ENCODE assay signal across 9 cellular contexts in the genomic region with DNA sequence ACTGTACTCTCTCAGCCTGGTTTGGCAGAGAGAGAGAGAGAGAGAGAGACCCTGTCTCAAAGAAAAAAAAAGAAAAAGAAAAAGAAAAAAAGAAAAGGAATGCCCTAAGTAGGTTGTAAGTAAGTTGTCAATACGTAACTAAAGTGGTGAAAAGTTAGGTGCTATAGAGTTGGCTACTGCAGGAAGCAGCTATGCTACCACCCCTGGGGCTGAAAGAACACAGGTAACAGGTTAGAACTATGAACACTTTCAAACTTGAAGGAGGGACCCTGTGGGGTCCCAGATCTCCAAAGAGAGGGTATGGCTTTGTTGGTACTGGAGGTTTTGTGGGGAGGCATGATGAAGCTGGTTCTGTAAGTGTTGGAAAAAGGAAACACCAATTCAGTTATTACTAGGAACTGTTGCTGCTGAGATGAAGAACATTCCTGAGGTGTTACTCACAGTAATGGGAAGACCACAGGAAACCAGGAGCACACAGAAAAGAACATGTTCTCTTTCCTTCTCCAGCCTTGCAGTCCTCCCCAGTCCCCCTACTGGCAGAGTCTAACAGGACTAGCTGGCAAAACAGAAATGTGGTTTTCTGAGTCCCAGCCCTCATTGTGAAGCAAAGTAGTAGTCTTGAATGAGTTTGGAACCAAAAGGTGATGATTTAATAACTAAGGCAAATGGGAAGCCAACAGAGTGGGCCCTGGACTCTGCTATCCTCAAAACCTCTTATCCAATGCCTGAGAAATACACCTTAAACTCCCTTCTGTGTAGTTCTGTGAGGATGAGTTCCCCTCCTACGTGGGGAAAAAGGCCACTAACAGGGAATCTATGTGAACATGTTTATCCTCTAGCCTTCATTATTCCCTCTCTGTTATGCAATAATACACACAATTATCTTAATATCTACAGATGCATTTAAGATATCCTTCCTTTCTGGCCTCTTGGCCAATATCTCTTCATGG.
DNase-seq lines count a peak whose midpoint lies in the region; ATAC-seq and TF ChIP-seq lines count a peak whose summit lies in the region.
"Had no signal": no experiment of that assay in that cellular context is flagged by ENCODE, and none has a peak within 500 bp of the region (broad histone marks: within the 10 kb centered on the region; RNA-seq: fewer than 3 reads in every experiment).

No MANE protein-coding gene starts in this region.

- H3K4me1 Mint-ChIP-seq in HFFc6 (ENCODE audit: low read depth), result peaks cover 35% of the 10 kb centered on the region
- no peaks in the 10 kb centered on the region for H3K4me1 Mint-ChIP-seq in activated CD4-positive, alpha-beta T cell treated with anti-CD3 and anti-CD28 coated beads, Interleukin-2, amount 10 ng/mL, durations not matched to agents 24 days and 14 days
- no peaks in the 10 kb centered on the region for H3K4me1 Mint-ChIP-seq in naive thymus-derived CD4-positive, alpha-beta T cell

- no peaks in the 10 kb centered on the region for H3K36me3 ChIP-seq in WERI-Rb-1
- H3K36me3 ChIP-seq in naive thymus-derived CD4-positive, alpha-beta T cell (ENCODE audit: control insufficient read depth in 2 of 3, insufficient read depth in 3 of 3, low read length in 3 of 3), result no peaks in the 10 kb centered on the region

- H3K27me3 Mint-ChIP-seq in HFFc6 (ENCODE audit: insufficient read depth), result no peaks in the 10 kb centered on the region; the same call in 1 of the 2 replicates
- peaks cover 1% of the 10 kb centered on the region for H3K27me3 Mint-ChIP-seq in activated CD4-positive, alpha-beta T cell treated with anti-CD3 and anti-CD28 coated beads, Interleukin-2, amount 10 ng/mL, durations not matched to agents 24 days and 14 days
- H3K27me3 Mint-ChIP-seq in naive thymus-derived CD4-positive, alpha-beta T cell, result peaks cover 0 to 14% (median 11%) of the 10 kb centered on the region in 5 donors

- peaks cover 14% of the 10 kb centered on the region for H3K9me3 ChIP-seq in WERI-Rb-1 (ENCODE audit: severe bottlenecking)
- no peaks in the 10 kb centered on the region for H3K9me3 ChIP-seq in naive thymus-derived CD4-positive, alpha-beta T cell (ENCODE audit: control insufficient read depth in 2 of 3, low read length in 3 of 3)

- peak overlapping the region; percentile 77 for H3K4me3 Mint-ChIP-seq in HFFc6
- H3K4me3 Mint-ChIP-seq in activated CD4-positive, alpha-beta T cell treated with anti-CD3 and anti-CD28 coated beads, Interleukin-2, amount 10 ng/mL, durations not matched to agents 24 days and 14 days, result no peak overlapping the region
- H3K4me3 Mint-ChIP-seq in naive thymus-derived CD4-positive, alpha-beta T cell, result no peak overlapping the region

- POLR2A ChIA-PET in naive thymus-derived CD4-positive, alpha-beta T cell (lab: Charles Lee), result no interaction called here

- H3K36me3 Mint-ChIP-seq in HFFc6 (ENCODE audit: low read depth), result peaks cover 35% of the 10 kb centered on the region
- no peaks in the 10 kb centered on the region for H3K36me3 Mint-ChIP-seq in activated CD4-positive, alpha-beta T cell treated with anti-CD3 and anti-CD28 coated beads, Interleukin-2, amount 10 ng/mL, durations not matched to agents 24 days and 14 days (ENCODE audit: low read depth)
- H3K36me3 Mint-ChIP-seq in naive thymus-derived CD4-positive, alpha-beta T cell, result no peaks in the 10 kb centered on the region
- H3K36me3 Mint-ChIP-seq: activated naive CD4-positive, alpha-beta T cell treated with anti-CD3 and anti-CD28 coated beads, Interleukin-2, amount 50 U/mL, for 72 hours had no signal

- no peaks in the 10 kb centered on the region for H3K4me1 ChIP-seq in naive thymus-derived CD4-positive, alpha-beta T cell (ENCODE audit: control insufficient read depth in 2 of 2, insufficient read depth in 2 of 2, low read length in 2 of 2)

- H3K27ac ChIP-seq in WERI-Rb-1, result peak overlapping the region; percentile 64
- H3K27ac ChIP-seq in naive thymus-derived CD4-positive, alpha-beta T cell (ENCODE audit: low read depth, low read length), result no peak overlapping the region

- TF ChIP-seq CTCF in AG09319 (IDR thresholded peaks at IDR 0.05; ENCODE audit: low read depth, low read length) (peak; percentile 63), HFFc6 (IDR thresholded peaks at IDR 0.05) (peak; percentile 84), WERI-Rb-1 (IDR thresholded peaks at IDR 0.05; ENCODE audit: low read depth, low read length) (peak; percentile 51)

- H3K9me3 Mint-ChIP-seq in HFFc6, result peaks cover 23% of the 10 kb centered on the region; the same call in 1 of the 2 replicates
- no peaks in the 10 kb centered on the region for H3K9me3 Mint-ChIP-seq in activated CD4-positive, alpha-beta T cell treated with anti-CD3 and anti-CD28 coated beads, Interleukin-2, amount 10 ng/mL, durations not matched to agents 24 days and 14 days
- peaks cover 0 to 6% (median 0%) of the 10 kb centered on the region in 11 donors for H3K9me3 Mint-ChIP-seq in naive thymus-derived CD4-positive, alpha-beta T cell
- H3K9me3 Mint-ChIP-seq: activated naive CD4-positive, alpha-beta T cell treated with anti-CD3 and anti-CD28 coated beads, Interleukin-2, amount 50 U/mL, for 72 hours had no signal

- no peak overlapping the region for H3K4me3 ChIP-seq in WERI-Rb-1 (ENCODE audit: low read depth, low read length)
- H3K4me3 ChIP-seq in naive thymus-derived CD4-positive, alpha-beta T cell (ENCODE audit: low read length), result no peak overlapping the region

- ATAC-seq in GM18907 (IDR thresholded peaks at IDR 0.05; ENCODE audit: unreplicated experiment), result no peak
- no peak for ATAC-seq in HG02840 (IDR thresholded peaks at IDR 0.05; ENCODE audit: low FRiP score, unreplicated experiment)
- ATAC-seq in naive thymus-derived CD4-positive, alpha-beta T cell, result no peak
- ATAC-seq: activated naive CD4-positive, alpha-beta T cell treated with anti-CD3 and anti-CD28 coated beads, Interleukin-2, amount 50 U/mL, for 72 hours had no signal

- intact Hi-C loops in activated CD4-positive, alpha-beta T cell treated with anti-CD3 and anti-CD28 coated beads, Interleukin-2, amount 10 ng/mL, durations not matched to agents 24 days and 14 days (cut with micrococcal nuclease), result loop anchor here (10.0 kb wide), 1 partner anchor 405 kb away; no protein-coding TSS in a partner anchor
- intact Hi-C loops in naive thymus-derived CD4-positive, alpha-beta T cell (cut with micrococcal nuclease), result loop anchor here (10.0 kb wide), 2 partner anchors 405 to 505 kb away; a partner anchor contains a TSS

- DNase-seq in AG09319 (ENCODE audit: extremely low read depth, low read depth) (peak; percentile 52), HFFc6 (peak; percentile 94), WERI-Rb-1 (peak; percentile 32), iPS-NIHi7 (ENCODE audit: extremely low spot score) (peak; percentile 72)
- no peak for DNase-seq in activated CD4-positive, alpha-beta T cell treated with anti-CD3 and anti-CD28 coated beads, Interleukin-2, amount 10 ng/mL, durations not matched to agents 24 days and 14 days
- DNase-seq in naive thymus-derived CD4-positive, alpha-beta T cell, result no peak

- no peaks in the 10 kb centered on the region for H3K27me3 ChIP-seq in WERI-Rb-1 (ENCODE audit: insufficient read depth, low read depth, severe bottlenecking)
- H3K27me3 ChIP-seq in naive thymus-derived CD4-positive, alpha-beta T cell (ENCODE audit: control insufficient read depth in 2 of 2, insufficient read depth in 2 of 2, low read length in 2 of 2), result no peaks in the 10 kb centered on the region

- CTCF ChIA-PET in naive thymus-derived CD4-positive, alpha-beta T cell (lab: Charles Lee), result interaction anchor here (0.6 kb wide), 1 partner anchor 11 kb away, joined by 3 read pairs; no protein-coding TSS in a partner anchor

- H3K27ac Mint-ChIP-seq in HFFc6, result peak overlapping the region; percentile 95
- H3K27ac Mint-ChIP-seq in activated CD4-positive, alpha-beta T cell treated with anti-CD3 and anti-CD28 coated beads, Interleukin-2, amount 10 ng/mL, durations not matched to agents 24 days and 14 days, result no peak overlapping the region
- H3K27ac Mint-ChIP-seq in naive thymus-derived CD4-positive, alpha-beta T cell, result no peak overlapping the region
- H3K27ac Mint-ChIP-seq: activated naive CD4-positive, alpha-beta T cell treated with anti-CD3 and anti-CD28 coated beads, Interleukin-2, amount 50 U/mL, for 72 hours had no signal

Comparison
In these comparisons a context has a peak if more than half of its experiments do, and no peak if none do; other contexts are left out.
1. DNase-seq: peak in AG09319 (single experiment), HFFc6 (single experiment), WERI-Rb-1 (single experiment) and iPS-NIHi7 (single experiment); none in activated CD4-positive, alpha-beta T cell treated with anti-CD3 and anti-CD28 coated beads, Interleukin-2, amount 10 ng/mL, durations not matched to agents 24 days and 14 days (single experiment) and naive thymus-derived CD4-positive, alpha-beta T cell (0 of 9).
2. Peak in every context shown above with its lines, with median percentiles within 50 percentile points of each other: CTCF ChIP-seq.